1 cellular context compared by ENCODE assay signal in genomic region chr5:132344775-132345514, GRCh38.
A peak's percentile ranks its signal among the peaks of the same experiment; 100 is the strongest.
TF ChIP-seq lines count a peak whose summit lies in the region.

No MANE protein-coding gene starts in this region.

TF ChIP-seq in K562, 482 proteins besides CTCF, POLR2A, EP300 and RAD21 (continued from another document and continues in another):
- TF ChIP-seq PREB (CRISPR knock-in tag; IDR thresholded peaks at IDR 0.05): no peak
- no peak for TF ChIP-seq NELFE (IDR thresholded peaks at IDR 0.05; ENCODE audit: insufficient read depth, insufficient read length)
- TF ChIP-seq SOX6 (IDR thresholded peaks at IDR 0.05): 0 out of 2 replicates have a peak, but pooled peaks have one; percentile 10
- TF ChIP-seq EZH2 (IDR thresholded peaks at IDR 0.05; ENCODE audit: borderline replicate concordance, low read depth, low read length): no peak
- no peak for TF ChIP-seq ZNF707 (CRISPR knock-in tag; conservative IDR thresholded peaks at IDR 0.05)
- TF ChIP-seq RFX1 (IDR thresholded peaks at IDR 0.05): no peak
- no peak for TF ChIP-seq ZNF668 (CRISPR knock-in tag; IDR thresholded peaks at IDR 0.05)
- no peak for TF ChIP-seq ZNF778 (CRISPR knock-in tag; IDR thresholded peaks at IDR 0.05)
- no peak for TF ChIP-seq KHSRP (IDR thresholded peaks at IDR 0.05)
- TF ChIP-seq BRF1 (IDR thresholded peaks at IDR 0.05; ENCODE audit: borderline replicate concordance, extremely low read depth, insufficient read length): no peak
- no peak for TF ChIP-seq SMAD4 (CRISPR knock-in tag; conservative IDR thresholded peaks at IDR 0.05)
- no peak for TF ChIP-seq RERE (CRISPR knock-in tag; IDR thresholded peaks at IDR 0.05; ENCODE audit: borderline replicate concordance)
- TF ChIP-seq FOXA1 (IDR thresholded peaks at IDR 0.05; ENCODE audit: borderline replicate concordance): no peak
- no peak for TF ChIP-seq FOXA3 (CRISPR knock-in tag; conservative IDR thresholded peaks at IDR 0.05 in 1 of 2, IDR thresholded peaks at IDR 0.05 in 1 of 2)
- TF ChIP-seq PCBP1 (IDR thresholded peaks at IDR 0.05; ENCODE audit: low read depth, low read length, poor library complexity, severe bottlenecking): no peak
- TF ChIP-seq, protein P1, sequence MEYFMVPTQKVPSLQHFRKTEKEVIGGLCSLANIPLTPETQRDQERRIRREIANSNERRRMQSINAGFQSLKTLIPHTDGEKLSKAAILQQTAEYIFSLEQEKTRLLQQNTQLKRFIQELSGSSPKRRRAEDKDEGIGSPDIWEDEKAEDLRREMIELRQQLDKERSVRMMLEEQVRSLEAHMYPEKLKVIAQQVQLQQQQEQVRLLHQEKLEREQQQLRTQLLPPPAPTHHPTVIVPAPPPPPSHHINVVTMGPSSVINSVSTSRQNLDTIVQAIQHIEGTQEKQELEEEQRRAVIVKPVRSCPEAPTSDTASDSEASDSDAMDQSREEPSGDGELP (CRISPR knock-in tag; IDR thresholded peaks at IDR 0.05; ENCODE audit: borderline replicate concordance): no peak
- no peak for TF ChIP-seq ATF1 (CRISPR knock-in tag; IDR thresholded peaks at IDR 0.05)
- TF ChIP-seq ATF1 (tag; IDR thresholded peaks at IDR 0.05): no peak
- TF ChIP-seq, protein P2, sequence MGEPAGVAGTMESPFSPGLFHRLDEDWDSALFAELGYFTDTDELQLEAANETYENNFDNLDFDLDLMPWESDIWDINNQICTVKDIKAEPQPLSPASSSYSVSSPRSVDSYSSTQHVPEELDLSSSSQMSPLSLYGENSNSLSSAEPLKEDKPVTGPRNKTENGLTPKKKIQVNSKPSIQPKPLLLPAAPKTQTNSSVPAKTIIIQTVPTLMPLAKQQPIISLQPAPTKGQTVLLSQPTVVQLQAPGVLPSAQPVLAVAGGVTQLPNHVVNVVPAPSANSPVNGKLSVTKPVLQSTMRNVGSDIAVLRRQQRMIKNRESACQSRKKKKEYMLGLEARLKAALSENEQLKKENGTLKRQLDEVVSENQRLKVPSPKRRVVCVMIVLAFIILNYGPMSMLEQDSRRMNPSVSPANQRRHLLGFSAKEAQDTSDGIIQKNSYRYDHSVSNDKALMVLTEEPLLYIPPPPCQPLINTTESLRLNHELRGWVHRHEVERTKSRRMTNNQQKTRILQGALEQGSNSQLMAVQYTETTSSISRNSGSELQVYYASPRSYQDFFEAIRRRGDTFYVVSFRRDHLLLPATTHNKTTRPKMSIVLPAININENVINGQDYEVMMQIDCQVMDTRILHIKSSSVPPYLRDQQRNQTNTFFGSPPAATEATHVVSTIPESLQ (CRISPR knock-in tag; IDR thresholded peaks at IDR 0.05): no peak
- no peak for TF ChIP-seq ZHX1 (conservative IDR thresholded peaks at IDR 0.05; ENCODE audit: low read length)
- no peak for TF ChIP-seq ZNF277 (CRISPR knock-in tag; IDR thresholded peaks at IDR 0.05; ENCODE audit: borderline replicate concordance)
- no peak for TF ChIP-seq DACH1 (IDR thresholded peaks at IDR 0.05; ENCODE audit: partially characterized antibody)
- TF ChIP-seq YY1 (IDR thresholded peaks at IDR 0.05; ENCODE audit: borderline replicate concordance in 1 of 3, control insufficient read depth in 1 of 3, extremely low read depth in 1 of 3, insufficient read depth in 3 of 3, insufficient read length in 1 of 3, insufficient replicate concordance in 2 of 3, low read depth in 1 of 3, low read length in 2 of 3): no peak
- no peak for TF ChIP-seq POLR2G (IDR thresholded peaks at IDR 0.05; ENCODE audit: low read depth, low read length)
- TF ChIP-seq ETV1 (tag; conservative IDR thresholded peaks at IDR 0.05; ENCODE audit: low read depth): peak; percentile 8; the same call in 1 of the 2 replicates
- TF ChIP-seq RAD51 (IDR thresholded peaks at IDR 0.05; ENCODE audit: borderline replicate concordance, low read depth): peak; percentile 57; the same call in 1 of the 2 replicates
- TF ChIP-seq, protein P3, sequence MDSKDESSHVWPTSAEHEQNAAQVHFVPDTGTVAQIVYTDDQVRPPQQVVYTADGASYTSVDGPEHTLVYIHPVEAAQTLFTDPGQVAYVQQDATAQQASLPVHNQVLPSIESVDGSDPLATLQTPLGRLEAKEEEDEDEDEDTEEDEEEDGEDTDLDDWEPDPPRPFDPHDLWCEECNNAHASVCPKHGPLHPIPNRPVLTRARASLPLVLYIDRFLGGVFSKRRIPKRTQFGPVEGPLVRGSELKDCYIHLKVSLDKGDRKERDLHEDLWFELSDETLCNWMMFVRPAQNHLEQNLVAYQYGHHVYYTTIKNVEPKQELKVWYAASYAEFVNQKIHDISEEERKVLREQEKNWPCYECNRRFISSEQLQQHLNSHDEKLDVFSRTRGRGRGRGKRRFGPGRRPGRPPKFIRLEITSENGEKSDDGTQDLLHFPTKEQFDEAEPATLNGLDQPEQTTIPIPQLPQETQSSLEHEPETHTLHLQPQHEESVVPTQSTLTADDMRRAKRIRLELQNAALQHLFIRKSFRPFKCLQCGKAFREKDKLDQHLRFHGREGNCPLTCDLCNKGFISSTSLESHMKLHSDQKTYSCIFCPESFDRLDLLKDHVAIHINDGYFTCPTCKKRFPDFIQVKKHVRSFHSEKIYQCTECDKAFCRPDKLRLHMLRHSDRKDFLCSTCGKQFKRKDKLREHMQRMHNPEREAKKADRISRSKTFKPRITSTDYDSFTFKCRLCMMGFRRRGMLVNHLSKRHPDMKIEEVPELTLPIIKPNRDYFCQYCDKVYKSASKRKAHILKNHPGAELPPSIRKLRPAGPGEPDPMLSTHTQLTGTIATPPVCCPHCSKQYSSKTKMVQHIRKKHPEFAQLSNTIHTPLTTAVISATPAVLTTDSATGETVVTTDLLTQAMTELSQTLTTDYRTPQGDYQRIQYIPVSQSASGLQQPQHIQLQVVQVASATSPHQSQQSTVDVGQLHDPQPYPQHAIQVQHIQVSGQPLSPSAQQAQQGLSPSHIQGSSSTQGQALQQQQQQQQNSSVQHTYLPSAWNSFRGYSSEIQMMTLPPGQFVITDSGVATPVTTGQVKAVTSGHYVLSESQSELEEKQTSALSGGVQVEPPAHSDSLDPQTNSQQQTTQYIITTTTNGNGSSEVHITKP (IDR thresholded peaks at IDR 0.05; ENCODE audit: partially characterized antibody): peak; percentile 48
- TF ChIP-seq L3MBTL2 (IDR thresholded peaks at IDR 0.05): 0 out of 2 replicates have a peak, but pooled peaks have one; percentile 9
- no peak for TF ChIP-seq CREM (IDR thresholded peaks at IDR 0.05; ENCODE audit: low read depth)
- TF ChIP-seq KDM1A (IDR thresholded peaks at IDR 0.05): no peak
- TF ChIP-seq ZNF311 (CRISPR knock-in tag; IDR thresholded peaks at IDR 0.05): no peak
- TF ChIP-seq ZSCAN29 (IDR thresholded peaks at IDR 0.05): no peak
- no peak for TF ChIP-seq SMAD2 (IDR thresholded peaks at IDR 0.05; ENCODE audit: low read depth, low read length)
- no peak for TF ChIP-seq PHF20 (IDR thresholded peaks at IDR 0.05; ENCODE audit: partially characterized antibody)
- no peak for TF ChIP-seq SP2 (IDR thresholded peaks at IDR 0.05; ENCODE audit: extremely low read depth, low read depth, low read length, poor library complexity, severe bottlenecking)
- TF ChIP-seq ZBTB17 (CRISPR knock-in tag; IDR thresholded peaks at IDR 0.05): no peak
- TF ChIP-seq ZNF444 (CRISPR knock-in tag; IDR thresholded peaks at IDR 0.05): no peak
- TF ChIP-seq ZNF551 (CRISPR knock-in tag; IDR thresholded peaks at IDR 0.05): no peak
- TF ChIP-seq CSDE1 (IDR thresholded peaks at IDR 0.05): no peak
- no peak for TF ChIP-seq THAP7 (CRISPR knock-in tag; IDR thresholded peaks at IDR 0.05)
- TF ChIP-seq, protein P4, sequence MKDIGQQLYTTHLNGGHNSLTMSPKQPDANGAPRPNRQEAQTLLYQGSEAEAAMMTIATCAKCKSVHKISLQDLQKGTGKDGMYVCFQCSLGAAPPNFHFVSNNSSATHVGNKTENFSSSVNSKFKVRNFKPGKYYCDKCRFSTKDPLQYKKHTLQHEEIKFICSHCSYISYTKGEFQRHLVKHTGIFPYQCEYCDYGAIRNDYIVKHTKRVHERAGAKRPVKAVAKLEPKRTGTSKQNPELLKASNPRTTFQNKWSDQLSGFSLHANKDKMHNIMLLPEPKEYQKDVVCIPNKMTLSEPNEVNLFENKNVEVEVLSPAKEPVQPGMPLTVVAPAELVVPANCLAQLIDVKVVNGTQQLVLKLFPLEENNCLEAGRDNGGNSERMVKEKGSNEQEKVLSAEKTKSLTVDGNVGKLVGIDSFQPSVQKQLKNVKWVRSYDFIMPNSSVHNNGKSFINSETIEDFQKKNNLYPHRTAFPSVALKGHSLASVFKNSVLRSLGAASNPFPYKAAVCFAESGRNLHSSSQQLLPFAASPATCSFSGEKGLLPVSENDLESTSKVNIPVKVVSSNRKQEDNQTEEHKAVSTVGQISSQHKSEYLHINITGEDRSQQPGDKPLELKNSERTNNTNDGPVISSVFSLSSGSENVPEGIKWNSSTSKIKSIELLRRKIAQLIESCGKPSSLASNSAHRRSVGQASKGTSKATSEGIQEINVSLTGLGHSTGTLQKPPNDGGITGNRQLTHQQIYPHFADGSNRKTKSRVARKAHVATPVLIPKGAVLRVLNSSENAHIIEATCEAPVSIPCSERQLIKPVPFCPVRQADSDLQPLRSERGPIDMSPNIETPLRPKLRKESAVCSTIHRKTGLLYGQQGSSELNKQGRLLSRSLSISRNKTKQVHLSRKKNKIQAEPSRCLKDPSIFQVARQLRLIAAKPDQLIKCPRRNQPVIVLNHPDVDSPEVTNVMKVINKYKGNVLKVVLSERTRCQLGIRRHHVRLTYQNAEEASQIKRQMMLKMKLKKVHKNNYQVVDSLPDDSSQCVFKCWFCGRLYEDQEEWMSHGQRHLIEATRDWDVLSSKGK (CRISPR knock-in tag; IDR thresholded peaks at IDR 0.05): no peak
